In genomic region chr7:2022021-2022409, GRCh38 we compare ENCODE assay signal across 19 cellular contexts.
DNase-seq lines count a peak whose midpoint lies in the region; ATAC-seq and TF ChIP-seq lines count a peak whose summit lies in the region.
"Had no signal": no experiment of that assay in that cellular context is flagged by ENCODE, and none has a peak within 500 bp of the region (broad histone marks: within the 10 kb centered on the region; RNA-seq: fewer than 3 reads in every experiment).

No MANE protein-coding gene starts in this region.

- H4K20me1 ChIP-seq in BLaER1 treated with 17β-estradiol and CSF1 and Interleukin-3, amounts not matched to agents 10 nM and 100 nM: peaks cover 49 to 68% (median 54%) of the 10 kb centered on the region in 11 experiments; a peak in 21 of 22 replicates

- TF ChIP-seq CTCF in BE2C (IDR thresholded peaks at IDR 0.05; ENCODE audit: low read depth, low read length): no peak
- TF ChIP-seq CTCF in psoas muscle (IDR thresholded peaks at IDR 0.05): no peak

- H3K36me3 ChIP-seq in BE2C (no peaks in the 10 kb centered on the region), psoas muscle (ENCODE audit: insufficient read depth in 1 of 2, low read depth in 1 of 2) (no peaks in the 10 kb centered on the region)
- peaks cover 5 to 32% (median 13%) of the 10 kb centered on the region in 11 experiments; a peak in 17 of 22 replicates for H3K36me3 ChIP-seq in BLaER1 treated with 17β-estradiol and CSF1 and Interleukin-3, amounts not matched to agents 10 nM and 100 nM

- intact Hi-C loops in left cardiac atrium (cut with DNase I) (no loop called here), psoas muscle (cut with DNase I) (no loop called here)

- DNase-seq in BE2C: peak; percentile 0
- DNase-seq in left cardiac atrium: peak; percentile 9
- DNase-seq in psoas muscle: peak; percentile 2 to 14
- DNase-seq: CD8-positive, alpha-beta memory T cell; DMS79 treated with DMSO at 0.1 percent for 48 hours; KBM-7; NCI-H1436; NCI-H2029; NCI-H2171; NCI-H446; NCI-H69; NK-92 treated with Interleukin-12 subunit alpha and Interleukin-12 subunit beta, amount 100 ng/mL, for 24 hours; OCI-M1; RPMI8226 had no signal

- H3K9ac ChIP-seq in BLaER1 treated with 17β-estradiol and CSF1 and Interleukin-3, amounts not matched to agents 10 nM and 100 nM: no peak overlapping the region

- H3K9me3 ChIP-seq in BE2C: no peaks in the 10 kb centered on the region
- peaks cover 19 to 30% (median 27%) of the 10 kb centered on the region in 11 experiments for H3K9me3 ChIP-seq in BLaER1 treated with 17β-estradiol and CSF1 and Interleukin-3, amounts not matched to agents 10 nM and 100 nM (replicated peaks in 1 of 11)
- H3K9me3 ChIP-seq in psoas muscle: peaks cover 14% of the 10 kb centered on the region

- H3K27ac ChIP-seq in BLaER1 treated with 17β-estradiol and CSF1 and Interleukin-3, amounts not matched to agents 10 nM and 100 nM: no peak overlapping the region
- no peak overlapping the region for H3K27ac ChIP-seq in psoas muscle

- 96 to 98% (median 96%) methylated on average over 9 of the region's 9 CpGs for WGBS in psoas muscle, 3 donors

- peak overlapping the region in 6 of 11 experiments; percentile 96 to 99 (median 96); a peak in 6 of 22 replicates for H3K4me2 ChIP-seq in BLaER1 treated with 17β-estradiol and CSF1 and Interleukin-3, amounts not matched to agents 10 nM and 100 nM

- no peak overlapping the region for H3K4me3 ChIP-seq in BE2C (ENCODE audit: low read depth, low read length)
- no peak overlapping the region for H3K4me3 ChIP-seq in BLaER1 treated with 17β-estradiol and CSF1 and Interleukin-3, amounts not matched to agents 10 nM and 100 nM
- H3K4me3 ChIP-seq in psoas muscle: no peak overlapping the region

- no peaks in the 10 kb centered on the region for H3K27me3 ChIP-seq in BE2C
- H3K27me3 ChIP-seq in BLaER1 treated with 17β-estradiol and CSF1 and Interleukin-3, amounts not matched to agents 10 nM and 100 nM: peaks cover 0 to 13% (median 0%) of the 10 kb centered on the region in 11 experiments; a peak in 4 of 22 replicates
- H3K27me3 ChIP-seq in psoas muscle (ENCODE audit: insufficient read depth in 3 of 3, low read length in 2 of 3): no peaks in the 10 kb centered on the region

- no peak for ATAC-seq in left cardiac atrium
- no peak for ATAC-seq in psoas muscle
- ATAC-seq in HG02763 (IDR thresholded peaks at IDR 0.05; ENCODE audit: unreplicated experiment): no peak
- no peak for ATAC-seq in GM19397 (IDR thresholded peaks at IDR 0.05; ENCODE audit: unreplicated experiment)
- no peak for ATAC-seq in HG03095 (IDR thresholded peaks at IDR 0.05; ENCODE audit: unreplicated experiment)
- ATAC-seq: HCT116 had no signal

- no peaks in the 10 kb centered on the region for H3K4me1 ChIP-seq in BE2C
- H3K4me1 ChIP-seq in BLaER1 treated with 17β-estradiol and CSF1 and Interleukin-3, amounts not matched to agents 10 nM and 100 nM: peaks cover 51 to 69% (median 59%) of the 10 kb centered on the region in 10 experiments
- peaks cover 6% of the 10 kb centered on the region for H3K4me1 ChIP-seq in psoas muscle
